ENCODE assay signal across 13 cellular contexts in the genomic region with DNA sequence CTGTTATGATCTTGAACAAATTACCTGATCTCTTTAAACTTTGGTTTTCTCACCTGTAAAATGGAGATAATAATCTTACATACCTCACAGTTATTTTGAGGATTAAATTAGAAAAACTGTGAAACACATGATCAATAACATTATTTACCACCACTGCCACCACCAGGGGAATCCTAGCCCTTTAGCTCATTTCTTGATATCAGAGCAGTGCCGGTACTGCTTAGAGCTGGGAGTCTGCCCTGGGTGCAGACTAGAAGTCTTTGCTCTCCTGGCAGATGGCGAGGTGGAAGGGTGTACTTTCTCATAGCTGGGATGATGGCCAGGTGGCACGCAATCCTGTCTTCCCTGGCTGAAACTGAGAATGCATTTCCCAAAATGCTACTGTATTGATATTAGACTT. TPM values are rescaled to one million over a fixed set of nuclear protein-coding genes. Genes with fewer than 3 reads are reported as not detected.
DNase-seq lines count a peak whose midpoint lies in the region; ATAC-seq and TF ChIP-seq lines count a peak whose summit lies in the region.
"Had no signal": no experiment of that assay in that cellular context is flagged by ENCODE, and none has a peak within 500 bp of the region (broad histone marks: within the 10 kb centered on the region; RNA-seq: fewer than 3 reads in every experiment).

No MANE protein-coding gene starts in this region.

- DNase-seq in NCI-H1105 treated with DMSO at 0.1 percent for 48 hours (lab: John Stamatoyannopoulos, UW) (peak; percentile 58), RPMI8226 (peak; percentile 85), mesenteric fat pad (ENCODE audit: low spot score) (peak; percentile 14), SIG-M5 treated with dmso at 0.1 percent for 504 hours (lab: John Stamatoyannopoulos, UW; ENCODE audit: unreplicated experiment) (no peak), GM19240 (ENCODE audit: insufficient read length, low spot score) (no peak)
- DNase-seq: effector CD4-positive, alpha-beta T cell; heart left ventricle; OCI-M1; T1000 had no signal

- no peak overlapping the region for H3K4me3 ChIP-seq in GM12875 (ENCODE audit: low read depth, low read length)
- H3K4me3 ChIP-seq: heart left ventricle, thyroid gland had no signal

- no peak for ATAC-seq in HG03159 (IDR thresholded peaks at IDR 0.05; ENCODE audit: unreplicated experiment)

- TF ChIP-seq CTCF in GM12875 (IDR thresholded peaks at IDR 0.05; ENCODE audit: borderline replicate concordance, insufficient read depth, low read depth, low read length): peak; percentile 6; the same call in 1 of the 2 replicates

RNA-seq across cellular contexts. Expression of a gene that starts 12.7 kb away (rescaled TPM):
- total RNA-seq in mesenteric fat pad: not detected
- total RNA-seq: heart left ventricle, MCF 10A, thyroid gland had no signal

Comparison
In these comparisons a context has a peak if more than half of its experiments do, and no peak if none do; other contexts are left out.
1. DNase-seq: peak in NCI-H1105 treated with DMSO at 0.1 percent for 48 hours (single experiment), RPMI8226 (single experiment) and mesenteric fat pad (single experiment); none in SIG-M5 treated with dmso at 0.1 percent for 504 hours (single experiment) and GM19240 (single experiment).